16 cellular contexts compared by ENCODE assay signal in genomic region chr15:68420186-68420684, GRCh38. TPM values are rescaled to one million over a fixed set of nuclear protein-coding genes. Genes with fewer than 3 reads are reported as not detected.
DNase-seq lines count a peak whose midpoint lies in the region; ATAC-seq and TF ChIP-seq lines count a peak whose summit lies in the region.
"Had no signal": no experiment of that assay in that cellular context is flagged by ENCODE, and none has a peak within 500 bp of the region (broad histone marks: within the 10 kb centered on the region; RNA-seq: fewer than 3 reads in every experiment).

No MANE protein-coding gene starts in this region.

- no peaks in the 10 kb centered on the region for H3K27me3 ChIP-seq in RWPE2 (ENCODE audit: insufficient read depth, poor library complexity, severe bottlenecking)
- H3K27me3 ChIP-seq in tibial artery, result no peaks in the 10 kb centered on the region

- no peaks in the 10 kb centered on the region for H3K27me3 Mint-ChIP-seq in activated CD4-positive, alpha-beta T cell treated with anti-CD3 and anti-CD28 coated beads, Interleukin-2, amount 10 ng/mL, durations not matched to agents 24 days and 14 days

- H3K27ac ChIP-seq in RWPE2 (ENCODE audit: poor library complexity, severe bottlenecking) (no peak overlapping the region), tibial artery (peak overlapping the region; percentile 46 to 51)
- H3K27ac ChIP-seq: 22Rv1, parathyroid adenoma had no signal

- H3K36me3 Mint-ChIP-seq in activated CD4-positive, alpha-beta T cell treated with anti-CD3 and anti-CD28 coated beads, Interleukin-2, amount 10 ng/mL, durations not matched to agents 24 days and 14 days (ENCODE audit: low read depth), result no peaks in the 10 kb centered on the region
- H3K36me3 Mint-ChIP-seq: activated naive CD8-positive, alpha-beta T cell treated with anti-CD3 and anti-CD28 coated beads for 36 hours; CD4-positive, CD25-positive, alpha-beta regulatory T cell had no signal

- no peak for TF ChIP-seq CTCF in RWPE2 (IDR thresholded peaks at IDR 0.05; ENCODE audit: poor library complexity, severe bottlenecking)
- no peak for TF ChIP-seq CTCF in tibial artery (IDR thresholded peaks at IDR 0.05)

- no peaks in the 10 kb centered on the region for H3K4me1 Mint-ChIP-seq in activated CD4-positive, alpha-beta T cell treated with anti-CD3 and anti-CD28 coated beads, Interleukin-2, amount 10 ng/mL, durations not matched to agents 24 days and 14 days
- H3K4me1 Mint-ChIP-seq: activated naive CD8-positive, alpha-beta T cell treated with anti-CD3 and anti-CD28 coated beads for 36 hours; CD4-positive, CD25-positive, alpha-beta regulatory T cell had no signal

- no peak overlapping the region for H3K4me3 Mint-ChIP-seq in activated CD4-positive, alpha-beta T cell treated with anti-CD3 and anti-CD28 coated beads, Interleukin-2, amount 10 ng/mL, durations not matched to agents 24 days and 14 days
- H3K4me3 Mint-ChIP-seq: activated naive CD8-positive, alpha-beta T cell treated with anti-CD3 and anti-CD28 coated beads for 36 hours; CD4-positive, CD25-positive, alpha-beta regulatory T cell had no signal

- intact Hi-C loops in tibial artery (cut with DNase I; ENCODE audit: low total_unique reads), result no loop called here
- intact Hi-C loops in activated CD4-positive, alpha-beta T cell treated with anti-CD3 and anti-CD28 coated beads, Interleukin-2, amount 10 ng/mL, durations not matched to agents 24 days and 14 days (cut with micrococcal nuclease), result no loop called here

- ATAC-seq in RWPE2 (ENCODE audit: low read depth) (no peak), left lobe of liver (no peak)

- no peaks in the 10 kb centered on the region for H3K9me3 Mint-ChIP-seq in activated CD4-positive, alpha-beta T cell treated with anti-CD3 and anti-CD28 coated beads, Interleukin-2, amount 10 ng/mL, durations not matched to agents 24 days and 14 days
- H3K9me3 Mint-ChIP-seq: activated naive CD8-positive, alpha-beta T cell treated with anti-CD3 and anti-CD28 coated beads for 36 hours; CD4-positive, CD25-positive, alpha-beta regulatory T cell had no signal

- H3K36me3 ChIP-seq in RWPE2 (ENCODE audit: low read depth) (no peaks in the 10 kb centered on the region), tibial artery (no peaks in the 10 kb centered on the region)

- H3K4me3 ChIP-seq in RWPE2 (ENCODE audit: severe bottlenecking), result no peak overlapping the region
- H3K4me3 ChIP-seq in tibial artery, result no peak overlapping the region

- DNase-seq in NCI-H748 (lab: John Stamatoyannopoulos, UW; ENCODE audit: unreplicated experiment) (peak; percentile 58), NCI-H748 treated with DMSO at 0.1 percent for 48 hours (lab: John Stamatoyannopoulos, UW) (no peak), RWPE2 (ENCODE audit: low spot score) (peak; percentile 15), left lobe of liver (ENCODE audit: low spot score) (peak; percentile 32), tibial artery (peak in 1 of 2 donors; percentile 29), KG1 (lab: John Stamatoyannopoulos, UW) (no peak), CD1c-positive myeloid dendritic cell (ENCODE audit: extremely low spot score) (no peak)
- DNase-seq in activated CD4-positive, alpha-beta T cell treated with anti-CD3 and anti-CD28 coated beads, Interleukin-2, amount 10 ng/mL, durations not matched to agents 24 days and 14 days, result no peak
- DNase-seq: activated naive CD8-positive, alpha-beta T cell treated with anti-CD3 and anti-CD28 coated beads for 36 hours; caudate nucleus; CD4-positive, CD25-positive, alpha-beta regulatory T cell; NCI-H2029; NK-92 treated with Interleukin-12 subunit alpha and Interleukin-12 subunit beta, amount 100 ng/mL, for 24 hours; stimulated activated CD4-positive, alpha-beta T cell treated with anti-CD3 and anti-CD28 coated beads, Interleukin-15, amount 100 ng/mL, for 24 hours had no signal

- H3K27ac Mint-ChIP-seq in activated CD4-positive, alpha-beta T cell treated with anti-CD3 and anti-CD28 coated beads, Interleukin-2, amount 10 ng/mL, durations not matched to agents 24 days and 14 days, result no peak overlapping the region
- H3K27ac Mint-ChIP-seq: activated naive CD8-positive, alpha-beta T cell treated with anti-CD3 and anti-CD28 coated beads for 36 hours; CD4-positive, CD25-positive, alpha-beta regulatory T cell had no signal

- H3K9me3 ChIP-seq in RWPE2 (ENCODE audit: severe bottlenecking) (no peaks in the 10 kb centered on the region), tibial artery (no peaks in the 10 kb centered on the region)

- H3K4me1 ChIP-seq in RWPE2 (ENCODE audit: insufficient read depth, poor library complexity, severe bottlenecking), result no peaks in the 10 kb centered on the region
- peaks cover 0 to 78% (median 44%) of the 10 kb centered on the region in 4 donors for H3K4me1 ChIP-seq in tibial artery
- H3K4me1 ChIP-seq: parathyroid adenoma had no signal

RNA-seq across cellular contexts. Expression of gene ITGA11, which starts 11.7 kb away (rescaled TPM):
- 0.88 TPM for total RNA-seq in left lobe of liver
- total RNA-seq in activated CD4-positive, alpha-beta T cell treated with anti-CD3 and anti-CD28 coated beads, Interleukin-2, amount 10 ng/mL, durations not matched to agents 24 days and 14 days, result 2.1 and 3.1 TPM in 2 replicates
- total RNA-seq: CD4-positive, CD25-positive, alpha-beta regulatory T cell had no signal

Comparison
In these comparisons a context has a peak if more than half of its experiments do, and no peak if none do; other contexts are left out.
1. DNase-seq: peak in NCI-H748 (single experiment), RWPE2 (single experiment) and left lobe of liver (single experiment); none in NCI-H748 treated with DMSO at 0.1 percent for 48 hours (single experiment), KG1 (single experiment), CD1c-positive myeloid dendritic cell (single experiment) and activated CD4-positive, alpha-beta T cell treated with anti-CD3 and anti-CD28 coated beads, Interleukin-2, amount 10 ng/mL, durations not matched to agents 24 days and 14 days (single experiment).